Comparison of ENCODE assay signal across 15 cellular contexts in the genomic region with DNA sequence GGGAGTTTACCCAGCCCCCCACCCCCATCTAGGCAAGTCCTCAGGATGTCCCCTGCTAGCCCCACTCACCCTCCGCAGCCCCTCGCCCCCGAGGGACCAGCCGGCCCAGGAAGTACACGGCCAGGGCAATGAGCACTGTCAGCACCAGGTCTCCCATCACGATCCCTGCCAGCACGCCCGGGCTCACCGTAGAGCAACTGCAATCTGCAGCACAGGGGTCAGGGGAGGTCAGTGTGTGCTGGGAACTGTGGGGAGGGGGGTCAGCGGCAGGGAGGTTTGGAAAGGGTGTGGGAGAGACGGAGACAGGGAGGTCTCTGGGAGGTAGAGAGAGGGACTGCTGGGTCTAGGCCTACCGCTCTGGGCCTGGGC. TPM values are rescaled to one million over a fixed set of nuclear protein-coding genes. Genes with fewer than 3 reads are reported as not detected.
A peak's percentile ranks its signal among the peaks of the same experiment; 100 is the strongest.
DNase-seq lines count a peak whose midpoint lies in the region; ATAC-seq, FAIRE-seq and TF ChIP-seq lines count a peak whose summit lies in the region.
"Had no signal": no experiment of that assay in that cellular context is flagged by ENCODE, and none has a peak within 500 bp of the region (broad histone marks: within the 10 kb centered on the region; RNA-seq: fewer than 3 reads in every experiment).

No MANE protein-coding gene starts in this region.

- SMC1A ChIA-PET in GM12878 (lab: Charles Lee; ENCODE audit: uncharacterized antibody, unreplicated experiment), result no interaction called here

- 68% methylated on average over 12 of the region's 12 CpGs for WGBS in GM12878 (ENCODE audit: insufficient coverage, insufficient replicate concordance, low lambda C conversion rate, missing lambda C conversion rate)

- no peak for FAIRE-seq in GM12878 (lab: Jason Lieb, UNC)
- FAIRE-seq: GM19239 had no signal

- H3K9me3 ChIP-seq in GM12878 (replicated peaks; ENCODE audit: control insufficient read depth, insufficient read depth, low read length), result no peaks in the 10 kb centered on the region
- no peaks in the 10 kb centered on the region for H3K9me3 ChIP-seq in subcutaneous abdominal adipose tissue (ENCODE audit: control insufficient read depth in 5 of 5, low read length in 5 of 5)

- intact Hi-C loops in activated CD4-positive, alpha-beta memory T cell treated with anti-CD3 and anti-CD28 coated beads for 36 hours (cut with micrococcal nuclease), result no loop called here
- intact Hi-C loops in GM12878 (cut with micrococcal nuclease; ENCODE audit: unreplicated experiment), result no loop called here

- H3K4me2 ChIP-seq in GM12878 (ENCODE audit: control insufficient read depth, insufficient read depth), result no peak overlapping the region

- peaks cover 38% of the 10 kb centered on the region for H3K4me1 Mint-ChIP-seq in activated CD4-positive, alpha-beta memory T cell treated with anti-CD3 and anti-CD28 coated beads for 36 hours (ENCODE audit: low read depth)
- H3K4me1 Mint-ChIP-seq in activated CD4-positive, alpha-beta memory T cell treated with anti-CD3 and anti-CD28 coated beads, Interleukin-2, amount 10 ng/mL, durations not matched to agents 7 days and 5 days, result peaks cover 36% of the 10 kb centered on the region
- peaks cover 43% of the 10 kb centered on the region for H3K4me1 Mint-ChIP-seq in memory B cell

- TF ChIP-seq RAD21 in GM12878 (IDR thresholded peaks at IDR 0.05; ENCODE audit: insufficient read depth, low read depth, low read length), result no peak

- H3K27ac ChIP-seq in GM12878 (ENCODE audit: control insufficient read depth, insufficient read depth) (no peak overlapping the region), subcutaneous abdominal adipose tissue (ENCODE audit: low read depth, low read length) (peak overlapping the region; percentile 50)

- H3K79me2 ChIP-seq in GM12878 (ENCODE audit: control insufficient read depth, insufficient read depth, low read length), result peaks cover 3% of the 10 kb centered on the region

- no peak overlapping the region for H3K9ac ChIP-seq in GM12878 (ENCODE audit: control insufficient read depth, insufficient read depth, low read length)
- H3K9ac ChIP-seq in subcutaneous abdominal adipose tissue (ENCODE audit: low read length in 5 of 5), result peak overlapping the region in 4 of 5 donors; percentile 15 to 75 (median 70)

- no peaks in the 10 kb centered on the region for H4K20me1 ChIP-seq in GM12878 (ENCODE audit: control insufficient read depth, insufficient read depth)

- H2AFZ ChIP-seq in GM12878 (ENCODE audit: control insufficient read depth, low read depth, low read length), result no peak overlapping the region

- H3K27me3 ChIP-seq in GM12878 (replicated peaks in 1 of 2; ENCODE audit: control insufficient read depth in 2 of 2, insufficient read depth in 2 of 2, low read length in 1 of 2), result no peaks in the 10 kb centered on the region
- no peaks in the 10 kb centered on the region for H3K27me3 ChIP-seq in subcutaneous abdominal adipose tissue (ENCODE audit: control insufficient read depth in 5 of 5, insufficient read depth in 4 of 5, low read length in 5 of 5)

- H3K36me3 ChIP-seq in GM12878 (ENCODE audit: control insufficient read depth in 2 of 2, insufficient read depth in 2 of 2, low read length in 1 of 2) (no peaks in the 10 kb centered on the region), subcutaneous abdominal adipose tissue (ENCODE audit: control insufficient read depth in 5 of 5, insufficient read depth in 5 of 5, low read length in 5 of 5) (peaks cover 0 to 4% (median 0%) of the 10 kb centered on the region in 5 donors)

- no peak for DNase-seq in activated CD4-positive, alpha-beta memory T cell treated with anti-CD3 and anti-CD28 coated beads for 36 hours
- DNase-seq in activated CD4-positive, alpha-beta memory T cell treated with anti-CD3 and anti-CD28 coated beads, Interleukin-2, amount 10 ng/mL, durations not matched to agents 7 days and 5 days, result no peak
- DNase-seq in GM12878 (ENCODE audit: low read depth, low spot score) (no peak), memory B cell (ENCODE audit: low spot score in 2 of 2) (no peak), RPMI8226 (no peak), AG20443 (ENCODE audit: low spot score) (no peak)
- DNase-seq: amniotic stem cell, NCI-H1092 treated with DMSO at 0.1 percent for 48 hours, NCI-H510A, retina had no signal

- no peak for ATAC-seq in GM12878
- no peak for ATAC-seq in memory B cell (ENCODE audit: low read depth)
- ATAC-seq in HG03442 (IDR thresholded peaks at IDR 0.05; ENCODE audit: unreplicated experiment), result no peak

- no peak for TF ChIP-seq CTCF in GM12878 (IDR thresholded peaks at IDR 0.05 in 2 of 3, conservative IDR thresholded peaks at IDR 0.05 in 1 of 3; ENCODE audit: control insufficient read depth in 2 of 3, extremely low read depth in 1 of 3, insufficient read depth in 1 of 3, low read depth in 3 of 3, low read length in 3 of 3)

- H3K4me3 Mint-ChIP-seq in activated CD4-positive, alpha-beta memory T cell treated with anti-CD3 and anti-CD28 coated beads for 36 hours, result no peak overlapping the region
- no peak overlapping the region for H3K4me3 Mint-ChIP-seq in activated CD4-positive, alpha-beta memory T cell treated with anti-CD3 and anti-CD28 coated beads, Interleukin-2, amount 10 ng/mL, durations not matched to agents 7 days and 5 days
- no peak overlapping the region for H3K4me3 Mint-ChIP-seq in memory B cell
- H3K4me3 Mint-ChIP-seq: type B pancreatic cell had no signal

- RAD21 ChIA-PET in GM12878 (lab: Charles Lee; ENCODE audit: unreplicated experiment), result interaction anchor here (4.9 kb wide), 1 partner anchor 23 kb away, joined by 37 read pairs; no protein-coding TSS in a partner anchor

- H3K27ac Mint-ChIP-seq in activated CD4-positive, alpha-beta memory T cell treated with anti-CD3 and anti-CD28 coated beads for 36 hours, result peak overlapping the region; percentile 28
- no peak overlapping the region for H3K27ac Mint-ChIP-seq in activated CD4-positive, alpha-beta memory T cell treated with anti-CD3 and anti-CD28 coated beads, Interleukin-2, amount 10 ng/mL, durations not matched to agents 7 days and 5 days
- peak overlapping the region; percentile 72 for H3K27ac Mint-ChIP-seq in memory B cell

- CTCF ChIA-PET in activated CD4-positive, alpha-beta memory T cell treated with anti-CD3 and anti-CD28 coated beads for 36 hours (lab: Charles Lee), result no interaction called here
- CTCF ChIA-PET in activated CD4-positive, alpha-beta memory T cell treated with anti-CD3 and anti-CD28 coated beads, Interleukin-2, amount 10 ng/mL, durations not matched to agents 7 days and 5 days (lab: Charles Lee), result no interaction called here
- CTCF ChIA-PET in GM12878 (lab: Yijun Ruan, JAX), result no interaction called here

- POLR2A ChIA-PET in activated CD4-positive, alpha-beta memory T cell treated with anti-CD3 and anti-CD28 coated beads for 36 hours (lab: Charles Lee), result no interaction called here
- POLR2A ChIA-PET in activated CD4-positive, alpha-beta memory T cell treated with anti-CD3 and anti-CD28 coated beads, Interleukin-2, amount 10 ng/mL, durations not matched to agents 7 days and 5 days (lab: Charles Lee), result no interaction called here
- POLR2A ChIA-PET in GM12878 (lab: Charles Lee), result no interaction called here

- no peak for TF ChIP-seq POLR2A in GM12878 (IDR thresholded peaks at IDR 0.05; ENCODE audit: low read depth, low read length)

- in situ Hi-C loops in GM12878 (cut with MboI), result loop anchor here (10.0 kb wide), 1 partner anchor 573 kb away; no protein-coding TSS in a partner anchor

- peaks cover 5% of the 10 kb centered on the region for H3K36me3 Mint-ChIP-seq in activated CD4-positive, alpha-beta memory T cell treated with anti-CD3 and anti-CD28 coated beads for 36 hours
- peaks cover 14% of the 10 kb centered on the region for H3K36me3 Mint-ChIP-seq in activated CD4-positive, alpha-beta memory T cell treated with anti-CD3 and anti-CD28 coated beads, Interleukin-2, amount 10 ng/mL, durations not matched to agents 7 days and 5 days (ENCODE audit: low read depth)
- no peaks in the 10 kb centered on the region for H3K36me3 Mint-ChIP-seq in memory B cell
- H3K36me3 Mint-ChIP-seq: type B pancreatic cell had no signal

- no peaks in the 10 kb centered on the region for H3K27me3 Mint-ChIP-seq in activated CD4-positive, alpha-beta memory T cell treated with anti-CD3 and anti-CD28 coated beads for 36 hours
- no peaks in the 10 kb centered on the region for H3K27me3 Mint-ChIP-seq in activated CD4-positive, alpha-beta memory T cell treated with anti-CD3 and anti-CD28 coated beads, Interleukin-2, amount 10 ng/mL, durations not matched to agents 7 days and 5 days
- no peaks in the 10 kb centered on the region for H3K27me3 Mint-ChIP-seq in memory B cell

- H3K4me1 ChIP-seq in GM12878 (ENCODE audit: control insufficient read depth, insufficient read depth, low read length) (peaks cover 53% of the 10 kb centered on the region), subcutaneous abdominal adipose tissue (ENCODE audit: control insufficient read depth in 5 of 5, insufficient read depth in 5 of 5, low read length in 5 of 5) (peaks cover under 1 to 38% (median 26%) of the 10 kb centered on the region in 5 donors)

- no peak for TF ChIP-seq EP300 in GM12878 (IDR thresholded peaks at IDR 0.05; ENCODE audit: borderline replicate concordance in 1 of 2, control insufficient read depth in 1 of 2, low read depth in 2 of 2, low read length in 2 of 2)

- no peaks in the 10 kb centered on the region for H3K9me3 Mint-ChIP-seq in activated CD4-positive, alpha-beta memory T cell treated with anti-CD3 and anti-CD28 coated beads for 36 hours
- H3K9me3 Mint-ChIP-seq in activated CD4-positive, alpha-beta memory T cell treated with anti-CD3 and anti-CD28 coated beads, Interleukin-2, amount 10 ng/mL, durations not matched to agents 7 days and 5 days, result no peaks in the 10 kb centered on the region
- H3K9me3 Mint-ChIP-seq in memory B cell, result no peaks in the 10 kb centered on the region
- H3K9me3 Mint-ChIP-seq: type B pancreatic cell had no signal

- no TSS peak for BruUV-seq in GM12878 (replicated peaks; lab: Mats Ljungman, UMichigan)

- H3K4me3 ChIP-seq in GM12878, result no peak overlapping the region
- H3K4me3 ChIP-seq in subcutaneous abdominal adipose tissue (ENCODE audit: low read depth in 1 of 5, low read length in 5 of 5), result peak overlapping the region; percentile 55 to 69 (median 61)

RNA-seq across cellular contexts. Expression of gene TYROBP, which starts 0.7 kb away (rescaled TPM):
- total RNA-seq in activated CD4-positive, alpha-beta memory T cell treated with anti-CD3 and anti-CD28 coated beads for 36 hours, result not detected
- 1 to 10 TPM in 1 of 2 experiments, under 1 TPM in 1; 0.58 to 1.1 TPM for total RNA-seq in activated CD4-positive, alpha-beta memory T cell treated with anti-CD3 and anti-CD28 coated beads, Interleukin-2, amount 10 ng/mL, durations not matched to agents 7 days and 5 days
- not detected in 2 replicates for total RNA-seq in GM12878 (2013; cell fraction: nucleolus; rRNA removed)
- total RNA-seq in GM12878 (2014; rRNA removed) (0.44 and 0.62 TPM in 2 replicates), GM12878 (2014; rRNA removed; fragmentation: Illumina TruSeq; extraction: Trizol) (0.36 and 0.41 TPM in 2 replicates), GM12878 (2021) (0.40 and 0.54 TPM in 2 replicates)
- polyA plus RNA-seq in GM12878 (2011; ENCODE audit: low read depth), result not detected
- polyA plus RNA-seq in GM12878 (2011; rRNA removed) (not detected in 2 replicates), GM12878 (2014; fragmentation: Illumina TruSeq; extraction: Trizol) (0.78 TPM in 1 of 2 replicates, not detected in the other), GM12878 (2014; fragmentation: Nextera tagmentation; extraction: Ambion mirVana) (under 1 TPM in 1 of 2 experiments, not detected in 1; 0.33 TPM), GM12878 (2014; rRNA removed) (1.4 and 2.4 TPM in 2 replicates), GM12878 (2016; fragmentation: Nextera tagmentation; extraction: Ambion mirVana) (under 1 TPM; 0.54 to 0.62 TPM)
- 0.27 TPM in 1 of 2 replicates, not detected in the other for polyA plus RNA-seq in GM12878 (2011; cell fraction: cytosol; rRNA removed)
- not detected in 2 replicates for polyA plus RNA-seq in GM12878 (2011; cell fraction: nucleus; rRNA removed)
- polyA plus RNA-seq in GM12878 (2012), result not detected in 2 replicates
- not detected in 2 replicates for polyA minus RNA-seq in GM12878 (2011; rRNA and poly(A)+ RNA removed)
- not detected in 2 replicates for polyA minus RNA-seq in GM12878 (2011; cell fraction: cytosol; rRNA and poly(A)+ RNA removed)
- not detected in 2 replicates for polyA minus RNA-seq in GM12878 (2011; cell fraction: nucleus; rRNA and poly(A)+ RNA removed)
- total RNA-seq: HT-29 had no signal

RNA-seq across cellular contexts. Expression of gene HCST, which starts 5.0 kb away (rescaled TPM):
- 10 to 100 TPM; 50.7 to 52.9 TPM for total RNA-seq in activated CD4-positive, alpha-beta memory T cell treated with anti-CD3 and anti-CD28 coated beads for 36 hours
- 100 to 1,000 TPM; 204 to 218 TPM for total RNA-seq in activated CD4-positive, alpha-beta memory T cell treated with anti-CD3 and anti-CD28 coated beads, Interleukin-2, amount 10 ng/mL, durations not matched to agents 7 days and 5 days
- total RNA-seq in GM12878 (2013; cell fraction: nucleolus; rRNA removed), result 2.4 and 3.4 TPM in 2 replicates
- total RNA-seq in GM12878 (2014; rRNA removed), result 27.3 and 33.3 TPM in 2 replicates
- total RNA-seq in GM12878 (2014; rRNA removed; fragmentation: Illumina TruSeq; extraction: Trizol), result 25.5 and 26.1 TPM in 2 replicates
- total RNA-seq in GM12878 (2021), result 28.6 and 30.7 TPM in 2 replicates
- 203 TPM for polyA plus RNA-seq in GM12878 (2011; ENCODE audit: low read depth)
- 9.8 and 13.3 TPM in 2 replicates for polyA plus RNA-seq in GM12878 (2011; rRNA removed)
- 33.0 and 45.1 TPM in 2 replicates for polyA plus RNA-seq in GM12878 (2011; cell fraction: cytosol; rRNA removed)
- polyA plus RNA-seq in GM12878 (2011; cell fraction: nucleus; rRNA removed), result 9.7 and 15.3 TPM in 2 replicates
- polyA plus RNA-seq in GM12878 (2012), result 51.7 and 80.9 TPM in 2 replicates
- 3.0 and 7.5 TPM in 2 replicates for polyA plus RNA-seq in GM12878 (2014; fragmentation: Illumina TruSeq; extraction: Trizol)
- 10 to 100 TPM; 34.0 to 40.4 TPM for polyA plus RNA-seq in GM12878 (2014; fragmentation: Nextera tagmentation; extraction: Ambion mirVana)
- polyA plus RNA-seq in GM12878 (2014; rRNA removed), result 79.6 and 82.0 TPM in 2 replicates
- 10 to 100 TPM; 41.9 to 48.2 TPM for polyA plus RNA-seq in GM12878 (2016; fragmentation: Nextera tagmentation; extraction: Ambion mirVana)
- 23.0 and 67.9 TPM in 2 replicates for polyA minus RNA-seq in GM12878 (2011; rRNA and poly(A)+ RNA removed)
- polyA minus RNA-seq in GM12878 (2011; cell fraction: cytosol; rRNA and poly(A)+ RNA removed), result 10.2 and 17.3 TPM in 2 replicates
- polyA minus RNA-seq in GM12878 (2011; cell fraction: nucleus; rRNA and poly(A)+ RNA removed), result 3.0 and 7.3 TPM in 2 replicates
- total RNA-seq: HT-29 had no signal

RNA-seq across cellular contexts. Expression of gene NFKBID, which starts 7.0 kb away (rescaled TPM):
- total RNA-seq in activated CD4-positive, alpha-beta memory T cell treated with anti-CD3 and anti-CD28 coated beads for 36 hours, result 10 to 100 TPM; 66.7 to 70.9 TPM
- total RNA-seq in activated CD4-positive, alpha-beta memory T cell treated with anti-CD3 and anti-CD28 coated beads, Interleukin-2, amount 10 ng/mL, durations not matched to agents 7 days and 5 days, result 10 to 100 TPM; 36.3 to 40.3 TPM
- 84.8 and 94.2 TPM in 2 replicates for total RNA-seq in GM12878 (2013; cell fraction: nucleolus; rRNA removed)
- total RNA-seq in GM12878 (2014; rRNA removed), result 32.0 and 36.3 TPM in 2 replicates
- 13.4 and 13.8 TPM in 2 replicates for total RNA-seq in GM12878 (2014; rRNA removed; fragmentation: Illumina TruSeq; extraction: Trizol)
- total RNA-seq in GM12878 (2021), result 30.3 and 36.9 TPM in 2 replicates
- 30.6 TPM for polyA plus RNA-seq in GM12878 (2011; ENCODE audit: low read depth)
- 5.9 and 12.3 TPM in 2 replicates for polyA plus RNA-seq in GM12878 (2011; rRNA removed)
- polyA plus RNA-seq in GM12878 (2011; cell fraction: cytosol; rRNA removed), result 19.8 and 22.3 TPM in 2 replicates
- 130 and 132 TPM in 2 replicates for polyA plus RNA-seq in GM12878 (2011; cell fraction: nucleus; rRNA removed)
- polyA plus RNA-seq in GM12878 (2012), result 28.7 and 39.4 TPM in 2 replicates
- 18.0 and 25.1 TPM in 2 replicates for polyA plus RNA-seq in GM12878 (2014; fragmentation: Illumina TruSeq; extraction: Trizol)
- 1 to 10 TPM; 3.0 to 3.8 TPM for polyA plus RNA-seq in GM12878 (2014; fragmentation: Nextera tagmentation; extraction: Ambion mirVana)
- 46.7 and 53.3 TPM in 2 replicates for polyA plus RNA-seq in GM12878 (2014; rRNA removed)
- 10 to 100 TPM; 16.6 to 19.5 TPM for polyA plus RNA-seq in GM12878 (2016; fragmentation: Nextera tagmentation; extraction: Ambion mirVana)
- polyA minus RNA-seq in GM12878 (2011; rRNA and poly(A)+ RNA removed), result 15.9 and 34.7 TPM in 2 replicates
- 9.9 and 10.3 TPM in 2 replicates for polyA minus RNA-seq in GM12878 (2011; cell fraction: cytosol; rRNA and poly(A)+ RNA removed)
- 56.5 and 78.1 TPM in 2 replicates for polyA minus RNA-seq in GM12878 (2011; cell fraction: nucleus; rRNA and poly(A)+ RNA removed)

RNA-seq across cellular contexts. Expression of gene LRFN3, which starts 28.8 kb away (rescaled TPM):
- 1 to 10 TPM; 8.7 to 9.1 TPM for total RNA-seq in activated CD4-positive, alpha-beta memory T cell treated with anti-CD3 and anti-CD28 coated beads for 36 hours
- 10 to 100 TPM; 13.5 to 17.0 TPM for total RNA-seq in activated CD4-positive, alpha-beta memory T cell treated with anti-CD3 and anti-CD28 coated beads, Interleukin-2, amount 10 ng/mL, durations not matched to agents 7 days and 5 days
- 1.0 TPM in 2 replicates for total RNA-seq in GM12878 (2013; cell fraction: nucleolus; rRNA removed)
- total RNA-seq in GM12878 (2014; rRNA removed) (0.76 and 2.0 TPM in 2 replicates), GM12878 (2014; rRNA removed; fragmentation: Illumina TruSeq; extraction: Trizol) (0.28 and 0.54 TPM in 2 replicates), GM12878 (2021) (5.8 and 7.3 TPM in 2 replicates)
- polyA plus RNA-seq in GM12878 (2011; ENCODE audit: low read depth), result 1.4 TPM
- polyA plus RNA-seq in GM12878 (2011; rRNA removed) (0.05 TPM in 1 of 2 replicates, not detected in the other), GM12878 (2014; fragmentation: Illumina TruSeq; extraction: Trizol) (2.1 and 3.2 TPM in 2 replicates), GM12878 (2014; fragmentation: Nextera tagmentation; extraction: Ambion mirVana) (under 1 TPM in 1 of 2 experiments, not detected in 1; 0.02 TPM), GM12878 (2014; rRNA removed) (2.6 and 6.6 TPM in 2 replicates), GM12878 (2016; fragmentation: Nextera tagmentation; extraction: Ambion mirVana) (1 to 10 TPM; 1.6 to 2.6 TPM)
- polyA plus RNA-seq in GM12878 (2011; cell fraction: cytosol; rRNA removed), result 0.06 and 0.12 TPM in 2 replicates
- polyA plus RNA-seq in GM12878 (2011; cell fraction: nucleus; rRNA removed), result 0.21 and 0.53 TPM in 2 replicates
- polyA plus RNA-seq in GM12878 (2012), result 3.6 and 3.9 TPM in 2 replicates
- polyA minus RNA-seq in GM12878 (2011; rRNA and poly(A)+ RNA removed), result 0.31 TPM in 1 of 2 replicates, not detected in the other
- not detected in 2 replicates for polyA minus RNA-seq in GM12878 (2011; cell fraction: cytosol; rRNA and poly(A)+ RNA removed)
- polyA minus RNA-seq in GM12878 (2011; cell fraction: nucleus; rRNA and poly(A)+ RNA removed), result 0.38 and 0.73 TPM in 2 replicates

RNA-seq across cellular contexts. Expression of gene APLP1, which starts 39.0 kb away (rescaled TPM):
- total RNA-seq in activated CD4-positive, alpha-beta memory T cell treated with anti-CD3 and anti-CD28 coated beads for 36 hours, result 1 to 10 TPM; 1.2 to 2.6 TPM
- total RNA-seq in activated CD4-positive, alpha-beta memory T cell treated with anti-CD3 and anti-CD28 coated beads, Interleukin-2, amount 10 ng/mL, durations not matched to agents 7 days and 5 days, result 1 to 10 TPM in 1 of 2 experiments, under 1 TPM in 1; 0.76 to 1.1 TPM
- total RNA-seq in GM12878 (2013; cell fraction: nucleolus; rRNA removed), result 0.23 and 0.47 TPM in 2 replicates
- total RNA-seq in GM12878 (2014; rRNA removed) (1.0 and 1.9 TPM in 2 replicates), GM12878 (2014; rRNA removed; fragmentation: Illumina TruSeq; extraction: Trizol) (0.45 TPM in 1 of 2 replicates, not detected in the other), GM12878 (2021) (0.51 and 1.5 TPM in 2 replicates)
- polyA plus RNA-seq in GM12878 (2011; ENCODE audit: low read depth), result 1.2 TPM
- polyA plus RNA-seq in GM12878 (2011; rRNA removed) (1.3 and 2.2 TPM in 2 replicates), GM12878 (2014; fragmentation: Illumina TruSeq; extraction: Trizol) (0.91 TPM in 1 of 2 replicates, not detected in the other), GM12878 (2014; fragmentation: Nextera tagmentation; extraction: Ambion mirVana) (under 1 TPM in 1 of 2 experiments, not detected in 1; 0.07 TPM), GM12878 (2014; rRNA removed) (0.62 and 0.83 TPM in 2 replicates), GM12878 (2016; fragmentation: Nextera tagmentation; extraction: Ambion mirVana) (1 to 10 TPM; 1.2 to 1.8 TPM)
- 1.5 and 1.8 TPM in 2 replicates for polyA plus RNA-seq in GM12878 (2011; cell fraction: cytosol; rRNA removed)
- polyA plus RNA-seq in GM12878 (2011; cell fraction: nucleus; rRNA removed), result 5.1 and 5.7 TPM in 2 replicates
- 1.5 and 1.7 TPM in 2 replicates for polyA plus RNA-seq in GM12878 (2012)
- polyA minus RNA-seq in GM12878 (2011; rRNA and poly(A)+ RNA removed), result 1.3 and 6.9 TPM in 2 replicates
- polyA minus RNA-seq in GM12878 (2011; cell fraction: cytosol; rRNA and poly(A)+ RNA removed), result 1.3 and 1.5 TPM in 2 replicates
- polyA minus RNA-seq in GM12878 (2011; cell fraction: nucleus; rRNA and poly(A)+ RNA removed), result 1.7 and 1.9 TPM in 2 replicates
